In genomic region chr4:22635692-22636091, GRCh38 we compare ENCODE assay signal across 19 cellular contexts. TPM values are rescaled to one million over a fixed set of nuclear protein-coding genes. Genes with fewer than 3 reads are reported as not detected.
"Had no signal": no experiment of that assay in that cellular context is flagged by ENCODE, and none has a peak within 500 bp of the region (broad histone marks: within the 10 kb centered on the region; RNA-seq: fewer than 3 reads in every experiment).

No MANE protein-coding gene starts in this region.

- DNase-seq: activated CD4-positive, alpha-beta T cell treated with anti-CD3 and anti-CD28 coated beads, Interleukin-2, amount 50 U/mL, for 48 hours; activated naive CD4-positive, alpha-beta T cell treated with Interleukin-2 at 50 U/mL for 16 hours; anterior cingulate cortex; cerebellar nuclear complex; effector memory CD4-positive, alpha-beta T cell; foreskin melanocyte; left cardiac atrium; lower lobe of right lung; midbrain; stimulated activated CD4-positive, alpha-beta T cell treated with anti-CD3 and anti-CD28 coated beads, Interleukin-1b, Interleukin-23, amount 100 ng/mL, for 48 hours; stomach; T-helper 9 cell; upper lobe of left lung had no signal

- H3K4me3 ChIP-seq: lower lobe of right lung, stomach, upper lobe of left lung had no signal

- H3K4me3 Mint-ChIP-seq: activated T-helper 17 cell treated with anti-CD3 and anti-CD28 coated beads, Interleukin-2, amount 50 U/mL, for 72 hours had no signal

- H3K27me3 Mint-ChIP-seq: activated T-helper 17 cell treated with anti-CD3 and anti-CD28 coated beads, Interleukin-2, amount 50 U/mL, for 72 hours had no signal

- H3K27ac ChIP-seq: breast epithelium, epithelial cell of prostate, lower lobe of right lung, stomach, upper lobe of left lung had no signal

- H3K4me1 ChIP-seq: breast epithelium, lower lobe of right lung, stomach, testis, upper lobe of left lung had no signal

- H3K27me3 ChIP-seq: breast epithelium, stomach, testis, upper lobe of left lung had no signal

- H3K36me3 ChIP-seq: breast epithelium, lower lobe of right lung, stomach, upper lobe of left lung had no signal

- H3K9me3 ChIP-seq: testis had no signal

- H3K27ac Mint-ChIP-seq: activated T-helper 17 cell treated with anti-CD3 and anti-CD28 coated beads, Interleukin-2, amount 50 U/mL, for 72 hours had no signal

- H3K4me1 Mint-ChIP-seq: activated T-helper 17 cell treated with anti-CD3 and anti-CD28 coated beads, Interleukin-2, amount 50 U/mL, for 72 hours had no signal

RNA-seq across cellular contexts. Expression of gene GBA3, which starts 57.0 kb away (rescaled TPM):
- total RNA-seq: activated T-helper 17 cell treated with anti-CD3 and anti-CD28 coated beads, Interleukin-2, amount 50 U/mL, for 72 hours; fibroblast of lung; left cardiac atrium; myocyte had no signal
